Comparison of ENCODE assay signal across 16 cellular contexts in genomic region chr13:112790735-112791641, GRCh38.
DNase-seq lines count a peak whose midpoint lies in the region; ATAC-seq and TF ChIP-seq lines count a peak whose summit lies in the region.
"Had no signal": no experiment of that assay in that cellular context is flagged by ENCODE, and none has a peak within 500 bp of the region (broad histone marks: within the 10 kb centered on the region; RNA-seq: fewer than 3 reads in every experiment).

No MANE protein-coding gene starts in this region.

- TF ChIP-seq CTCF in right atrium auricular region (IDR thresholded peaks at IDR 0.05): no peak
- TF ChIP-seq CTCF in upper lobe of left lung (IDR thresholded peaks at IDR 0.05): no peak

- H3K27me3 ChIP-seq in right atrium auricular region: no peaks in the 10 kb centered on the region
- H3K27me3 ChIP-seq in upper lobe of left lung: no peaks in the 10 kb centered on the region

- peak; percentile 32 for DNase-seq in right atrium auricular region (ENCODE audit: low spot score)
- DNase-seq in left cardiac atrium: no peak
- peak; percentile 61 for DNase-seq in amniotic epithelial cell (ENCODE audit: low read depth)
- DNase-seq in left lobe of liver (ENCODE audit: low spot score): peak; percentile 41
- peak; percentile 23 to 73 for DNase-seq in upper lobe of left lung
- no peak for DNase-seq in DMS 273 treated with DMSO at 0.1 percent for 48 hours (lab: John Stamatoyannopoulos, UW)
- no peak for DNase-seq in cerebellar cortex (ENCODE audit: low spot score)
- DNase-seq: activated CD4-positive, alpha-beta T cell treated with anti-CD3 and anti-CD28 coated beads for 4 hours; activated naive CD4-positive, alpha-beta T cell treated with Interleukin-2 at 50 U/mL for 16 hours; cortex of kidney; MV-4-11; NCI-H748 treated with DMSO at 0.1 percent for 48 hours; nephron progenitor cell; retina had no signal

- no peak overlapping the region for H3K4me3 ChIP-seq in right atrium auricular region
- H3K4me3 ChIP-seq in upper lobe of left lung: peak overlapping the region in 2 of 4 donors; percentile 0 to 27
- H3K4me3 ChIP-seq: K562 had no signal

- H3K9me3 ChIP-seq in right atrium auricular region (no peaks in the 10 kb centered on the region), upper lobe of left lung (no peaks in the 10 kb centered on the region)

- peaks cover 0 to 17% of the 10 kb centered on the region in 2 donors for H3K4me1 ChIP-seq in right atrium auricular region
- peaks cover 13 to 35% (median 23%) of the 10 kb centered on the region in 4 donors for H3K4me1 ChIP-seq in upper lobe of left lung

- H3K27ac ChIP-seq in right atrium auricular region: no peak overlapping the region
- H3K27ac ChIP-seq in upper lobe of left lung: peak overlapping the region in 3 of 4 donors; percentile 68 to 85 (median 81)

- TF ChIP-seq EP300 in upper lobe of left lung (IDR thresholded peaks at IDR 0.05): no peak

- intact Hi-C loops in left cardiac atrium (cut with DNase I): no loop called here

- TF ChIP-seq POLR2A in upper lobe of left lung (IDR thresholded peaks at IDR 0.05): no peak

- WGBS in upper lobe of left lung, 2 donors: 77 to 81% methylated on average over 16 of the region's 18 CpGs

- H3K36me3 ChIP-seq in right atrium auricular region (no peaks in the 10 kb centered on the region), upper lobe of left lung (peaks cover 9 to 33% (median 15%) of the 10 kb centered on the region in 4 donors)

- ATAC-seq in left cardiac atrium: no peak
- no peak for ATAC-seq in left lobe of liver
- peak; percentile 56 to 71 for ATAC-seq in upper lobe of left lung (ENCODE audit: low FRiP score in 2 of 2)
- no peak for ATAC-seq in HG03571 (IDR thresholded peaks at IDR 0.05; ENCODE audit: unreplicated experiment)
- ATAC-seq: K562 had no signal

Comparison
In these comparisons a context has a peak if more than half of its experiments do, and no peak if none do; other contexts are left out.
1. DNase-seq: peak in right atrium auricular region (single experiment), amniotic epithelial cell (single experiment), left lobe of liver (single experiment) and upper lobe of left lung (2 of 2); none in left cardiac atrium (single experiment), DMS 273 treated with DMSO at 0.1 percent for 48 hours (single experiment) and cerebellar cortex (single experiment).
2. H3K27ac ChIP-seq: peak in upper lobe of left lung (3 of 4); none in right atrium auricular region (0 of 2).
3. ATAC-seq: peak in upper lobe of left lung (2 of 2); none in left cardiac atrium (0 of 2), left lobe of liver (single experiment) and HG03571 (single experiment).